Comparison of ENCODE assay signal across 1 cellular context in genomic region chr4:88158360-88159136, GRCh38.
TF ChIP-seq lines count a peak whose summit lies in the region.

ABCG2 (minus strand) TSS chr4:88158639; CDS start chr4:88139995, 18,644 bp downstream.

TF ChIP-seq in HepG2, 621 proteins besides CTCF, POLR2A, EP300 and RAD21 (continued from another document and continues in another):
- TF ChIP-seq ZNF24 (IDR thresholded peaks at IDR 0.05) (no peak), KDM5A (IDR thresholded peaks at IDR 0.05; ENCODE audit: borderline replicate concordance, low read length) (no peak), HOXA7 (CRISPR knock-in tag; IDR thresholded peaks at IDR 0.05) (no peak), ZKSCAN8 (CRISPR knock-in tag; IDR thresholded peaks at IDR 0.05; ENCODE audit: borderline replicate concordance) (no peak), ZNF776 (CRISPR knock-in tag; IDR thresholded peaks at IDR 0.05) (peak; percentile 74; the same call in 1 of the 2 replicates), SMAD9 (CRISPR knock-in tag; IDR thresholded peaks at IDR 0.05) (no peak), ZNF101 (CRISPR knock-in tag; IDR thresholded peaks at IDR 0.05; ENCODE audit: borderline replicate concordance, low read depth) (no peak), HDAC1 (CRISPR knock-in tag; IDR thresholded peaks at IDR 0.05) (peak; percentile 77; the same call in 1 of the 2 replicates), ZMYM4 (CRISPR knock-in tag; IDR thresholded peaks at IDR 0.05) (peak; percentile 67), PBX3 (CRISPR knock-in tag; IDR thresholded peaks at IDR 0.05; ENCODE audit: borderline replicate concordance) (no peak), PAX8 (CRISPR knock-in tag; IDR thresholded peaks at IDR 0.05; ENCODE audit: borderline replicate concordance) (no peak), NCOA2 (CRISPR knock-in tag; IDR thresholded peaks at IDR 0.05) (no peak), ZNF691 (CRISPR knock-in tag; IDR thresholded peaks at IDR 0.05; ENCODE audit: borderline replicate concordance, low read depth) (peak; percentile 42; the same call in 1 of the 2 replicates), PAF1 (CRISPR knock-in tag; IDR thresholded peaks at IDR 0.05) (no peak), STAT5B (CRISPR knock-in tag; IDR thresholded peaks at IDR 0.05) (no peak), NR2F6 (IDR thresholded peaks at IDR 0.05) (no peak), NR2F6 (CRISPR knock-in tag; IDR thresholded peaks at IDR 0.05) (0 out of 2 replicates have a peak, but pooled peaks have one; percentile 29), ZNF3 (CRISPR knock-in tag; IDR thresholded peaks at IDR 0.05) (no peak), IRF1 (CRISPR knock-in tag; IDR thresholded peaks at IDR 0.05; ENCODE audit: low read depth) (0 out of 2 replicates have a peak, but pooled peaks have one; percentile 28), ZC3H13 (CRISPR knock-in tag; IDR thresholded peaks at IDR 0.05) (peak; percentile 9; the same call in 1 of the 2 replicates), PHB2 (IDR thresholded peaks at IDR 0.05; ENCODE audit: partially characterized antibody) (no peak), ZNF224 (CRISPR knock-in tag; IDR thresholded peaks at IDR 0.05) (peak; percentile 73; the same call in 1 of the 2 replicates), ZNF878 (CRISPR knock-in tag; IDR thresholded peaks at IDR 0.05) (no peak), PHF21A (CRISPR knock-in tag; IDR thresholded peaks at IDR 0.05) (peak; percentile 62; the same call in 1 of the 2 replicates), CENPX (CRISPR knock-in tag; IDR thresholded peaks at IDR 0.05) (no peak), ATF1 (CRISPR knock-in tag; IDR thresholded peaks at IDR 0.05) (no peak), DNMT1 (CRISPR knock-in tag; IDR thresholded peaks at IDR 0.05) (peak; percentile 71; the same call in 1 of the 2 replicates), SOX5 (CRISPR knock-in tag; IDR thresholded peaks at IDR 0.05; ENCODE audit: borderline replicate concordance) (no peak), ZNF451 (CRISPR knock-in tag; IDR thresholded peaks at IDR 0.05) (peak; percentile 56; the same call in 1 of the 2 replicates), ZNF749 (CRISPR knock-in tag; IDR thresholded peaks at IDR 0.05; ENCODE audit: borderline replicate concordance) (no peak), ARNTL (CRISPR knock-in tag; IDR thresholded peaks at IDR 0.05) (peak; percentile 55; the same call in 1 of the 2 replicates), ZNF574 (CRISPR knock-in tag; IDR thresholded peaks at IDR 0.05) (peak; percentile 74), GABPB1 (CRISPR knock-in tag; IDR thresholded peaks at IDR 0.05) (peak; percentile 67; the same call in 1 of the 2 replicates), MNT (IDR thresholded peaks at IDR 0.05) (no peak), TAF1 (CRISPR knock-in tag; IDR thresholded peaks at IDR 0.05) (peak; percentile 71), ZBTB40 (IDR thresholded peaks at IDR 0.05) (no peak), ZBTB40 (CRISPR knock-in tag; IDR thresholded peaks at IDR 0.05) (peak; percentile 21; the same call in 1 of the 2 replicates), HES4 (CRISPR knock-in tag; IDR thresholded peaks at IDR 0.05; ENCODE audit: borderline replicate concordance) (no peak), KDM2A (CRISPR knock-in tag; IDR thresholded peaks at IDR 0.05; ENCODE audit: borderline replicate concordance, low read depth) (peak; percentile 68; the same call in 1 of the 2 replicates), ZMYM3 (CRISPR knock-in tag; IDR thresholded peaks at IDR 0.05) (no peak), CSRNP1 (CRISPR knock-in tag; IDR thresholded peaks at IDR 0.05) (no peak), MYPOP (CRISPR knock-in tag; IDR thresholded peaks at IDR 0.05) (peak; percentile 97), HDAC6 (IDR thresholded peaks at IDR 0.05; ENCODE audit: low read depth, low read length) (no peak), PITX1 (CRISPR knock-in tag; IDR thresholded peaks at IDR 0.05) (no peak)
